14 cellular contexts compared by ENCODE assay signal in the genomic region with DNA sequence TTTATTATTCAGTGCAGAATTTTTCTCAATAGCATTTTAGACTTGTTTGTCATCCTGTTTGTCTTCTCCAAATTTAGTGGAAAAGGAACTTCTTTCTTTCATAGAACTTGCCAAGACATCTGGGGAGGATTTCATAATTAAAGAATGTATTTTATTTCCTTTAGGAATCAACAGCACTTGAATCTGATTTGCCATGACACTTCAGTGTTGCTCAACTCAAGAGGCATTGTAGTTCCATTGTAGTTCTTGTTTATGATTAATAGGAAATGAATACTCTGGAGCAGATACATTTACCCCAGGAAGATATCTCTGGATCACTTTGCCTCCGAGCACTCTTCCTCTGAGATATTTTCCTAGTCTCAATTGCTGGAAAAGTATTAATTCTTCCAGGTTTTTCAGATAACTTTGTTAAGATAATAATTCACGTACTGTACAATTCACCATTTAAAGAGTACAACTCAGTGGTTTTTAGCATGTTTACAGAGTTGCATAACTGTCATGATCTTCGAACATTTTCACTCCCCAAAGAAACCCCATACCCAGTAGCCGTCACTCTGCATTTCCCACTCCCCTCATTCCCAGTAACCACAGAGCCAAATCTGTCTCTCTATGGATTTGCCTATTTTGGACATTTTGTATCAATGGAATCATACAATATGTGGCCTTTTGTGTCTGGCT. TPM values are rescaled to one million over a fixed set of nuclear protein-coding genes. Genes with fewer than 3 reads are reported as not detected.
A peak's percentile ranks its signal among the peaks of the same experiment; 100 is the strongest.
DNase-seq lines count a peak whose midpoint lies in the region; ATAC-seq and TF ChIP-seq lines count a peak whose summit lies in the region.
"Had no signal": no experiment of that assay in that cellular context is flagged by ENCODE, and none has a peak within 500 bp of the region (broad histone marks: within the 10 kb centered on the region; RNA-seq: fewer than 3 reads in every experiment).

No MANE protein-coding gene starts in this region.

- peaks cover 0 to 14% (median 0%) of the 10 kb centered on the region in 9 donors for H3K4me1 ChIP-seq in heart right ventricle

- no peaks in the 10 kb centered on the region for H3K9me3 ChIP-seq in heart right ventricle

- no peak for DNase-seq in heart right ventricle
- no peak for DNase-seq in cardiac septum (ENCODE audit: low spot score)
- DNase-seq in dedifferentiated amniotic fluid mesenchymal stem cell (ENCODE audit: extremely low spot score), result peak; percentile 91
- DNase-seq in iris pigment epithelial cell (ENCODE audit: low read depth), result peak; percentile 91
- no peak for DNase-seq in type B pancreatic cell (ENCODE audit: extremely low spot score, unreplicated experiment)
- DNase-seq in cerebellar nuclear complex (lab: John Stamatoyannopoulos, UW), result no peak
- no peak for DNase-seq in CD1c-positive myeloid dendritic cell (ENCODE audit: extremely low spot score)
- DNase-seq in NOMO-1 treated with DMSO at 0.1 percent for 48 hours (lab: John Stamatoyannopoulos, UW; ENCODE audit: unreplicated experiment), result no peak
- DNase-seq: activated naive CD4-positive, alpha-beta T cell; DMS79; NCI-H2029 treated with DMSO at 0.1 percent for 48 hours; WERI-Rb-1 had no signal

- peak in 4 of 8 donors; percentile 26 to 52 (median 42) for ATAC-seq in heart right ventricle
- ATAC-seq: GM23338 had no signal

- H3K36me3 Mint-ChIP-seq in type B pancreatic cell, result peaks cover 5% of the 10 kb centered on the region

- no peak overlapping the region for H3K27ac Mint-ChIP-seq in type B pancreatic cell
- H3K27ac Mint-ChIP-seq: GM23338 had no signal

- H3K27me3 Mint-ChIP-seq in type B pancreatic cell, result no peaks in the 10 kb centered on the region

- H3K4me3 Mint-ChIP-seq in type B pancreatic cell, result peak overlapping the region; percentile 23
- H3K4me3 Mint-ChIP-seq: GM23338, neural crest cell had no signal

- H3K4me1 Mint-ChIP-seq in type B pancreatic cell (ENCODE audit: unreplicated experiment), result peaks cover 12% of the 10 kb centered on the region
- H3K4me1 Mint-ChIP-seq: GM23338, neural crest cell had no signal

- no peaks in the 10 kb centered on the region for H3K36me3 ChIP-seq in heart right ventricle
- H3K36me3 ChIP-seq: WERI-Rb-1 had no signal

- no peak overlapping the region for H3K4me3 ChIP-seq in heart right ventricle
- H3K4me3 ChIP-seq: GM23338 had no signal

- TF ChIP-seq CTCF in heart right ventricle (IDR thresholded peaks at IDR 0.05) (no peak), type B pancreatic cell (conservative IDR thresholded peaks at IDR 0.05) (no peak)

- intact Hi-C loops in heart right ventricle (cut with DNase I) (no loop called here), cardiac septum (cut with DNase I) (no loop called here)

- H3K9me3 Mint-ChIP-seq in type B pancreatic cell, result no peaks in the 10 kb centered on the region
- H3K9me3 Mint-ChIP-seq: GM23338, neural crest cell had no signal

- WGBS in heart right ventricle, 2 donors, result 69 to 81% methylated on average over 4 of the region's 4 CpGs

- peak overlapping the region in 6 of 10 donors; percentile 14 to 49 (median 28) for H3K27ac ChIP-seq in heart right ventricle
- H3K27ac ChIP-seq: WERI-Rb-1 had no signal

- no peaks in the 10 kb centered on the region for H3K27me3 ChIP-seq in heart right ventricle

RNA-seq across cellular contexts. Expression of a gene that starts 29.7 kb away (rescaled TPM):
- 10 to 100 TPM in 9 of 10 donors, 1 to 10 TPM in 1; 9.9 to 43.3 (median 13.2) TPM for total RNA-seq in heart right ventricle
- 1 to 10 TPM; 5.7 to 6.0 TPM for polyA plus RNA-seq in heart right ventricle
- 15.4 TPM for total RNA-seq in cardiac septum
- total RNA-seq in type B pancreatic cell (ENCODE audit: low replicate concordance), result 67.4 and 138 TPM in 2 replicates

Comparison
In these comparisons a context has a peak if more than half of its experiments do, and no peak if none do; other contexts are left out.
1. DNase-seq: peak in dedifferentiated amniotic fluid mesenchymal stem cell (single experiment) and iris pigment epithelial cell (single experiment); none in heart right ventricle (0 of 2), cardiac septum (single experiment), type B pancreatic cell (single experiment), cerebellar nuclear complex (0 of 2), CD1c-positive myeloid dendritic cell (single experiment) and NOMO-1 treated with DMSO at 0.1 percent for 48 hours (single experiment).